ENCODE assay signal across 8 cellular contexts in genomic region chr3:122679467-122680291, GRCh38.
DNase-seq lines count a peak whose midpoint lies in the region; ATAC-seq lines count a peak whose summit lies in the region.

No MANE protein-coding gene starts in this region.

- peaks cover 59% of the 10 kb centered on the region for H3K4me1 Mint-ChIP-seq in stimulated activated effector memory CD8-positive, alpha-beta T cell treated with anti-CD3 and anti-CD28 coated beads, Interleukin-12 subunit alpha, Interleukin-12 subunit beta, amount 100 ng/mL, for 72 hours

- H3K27ac Mint-ChIP-seq in stimulated activated effector memory CD8-positive, alpha-beta T cell treated with anti-CD3 and anti-CD28 coated beads, Interleukin-12 subunit alpha, Interleukin-12 subunit beta, amount 100 ng/mL, for 72 hours = peak overlapping the region; percentile 96

- peak overlapping the region; percentile 87 for H3K4me3 Mint-ChIP-seq in stimulated activated effector memory CD8-positive, alpha-beta T cell treated with anti-CD3 and anti-CD28 coated beads, Interleukin-12 subunit alpha, Interleukin-12 subunit beta, amount 100 ng/mL, for 72 hours

- DNase-seq in NCI-H1436 (lab: John Stamatoyannopoulos, UW) (peak; percentile 17), NCI-H1436 treated with DMSO at 0.1 percent for 48 hours (lab: John Stamatoyannopoulos, UW) (no peak), NCI-H748 treated with DMSO at 0.1 percent for 48 hours (lab: John Stamatoyannopoulos, UW) (peak; percentile 12), astrocyte of the hippocampus (ENCODE audit: low read depth, low spot score) (peak; percentile 39), iris pigment epithelial cell (ENCODE audit: low read depth) (peak; percentile 19), SKM-1 treated with dmso at 0.1 percent for 144 hours (lab: John Stamatoyannopoulos, UW; ENCODE audit: unreplicated experiment) (no peak)
- DNase-seq in stimulated activated effector memory CD8-positive, alpha-beta T cell treated with anti-CD3 and anti-CD28 coated beads, Interleukin-12 subunit alpha, Interleukin-12 subunit beta, amount 100 ng/mL, for 72 hours (ENCODE audit: low spot score in 2 of 2) = peak in 1 of 2 donors; percentile 67

- peaks cover 25% of the 10 kb centered on the region for H3K36me3 Mint-ChIP-seq in stimulated activated effector memory CD8-positive, alpha-beta T cell treated with anti-CD3 and anti-CD28 coated beads, Interleukin-12 subunit alpha, Interleukin-12 subunit beta, amount 100 ng/mL, for 72 hours

- ATAC-seq in HG02623 (IDR thresholded peaks at IDR 0.05; ENCODE audit: unreplicated experiment) = peak; percentile 16
- peak; percentile 48 for ATAC-seq in stimulated activated effector memory CD8-positive, alpha-beta T cell treated with anti-CD3 and anti-CD28 coated beads, Interleukin-12 subunit alpha, Interleukin-12 subunit beta, amount 100 ng/mL, for 72 hours

- H3K9me3 Mint-ChIP-seq in stimulated activated effector memory CD8-positive, alpha-beta T cell treated with anti-CD3 and anti-CD28 coated beads, Interleukin-12 subunit alpha, Interleukin-12 subunit beta, amount 100 ng/mL, for 72 hours = no peaks in the 10 kb centered on the region

Comparison
In these comparisons a context has a peak if more than half of its experiments do, and no peak if none do; other contexts are left out.
1. DNase-seq: peak in NCI-H1436 (single experiment), NCI-H748 treated with DMSO at 0.1 percent for 48 hours (single experiment), astrocyte of the hippocampus (single experiment) and iris pigment epithelial cell (single experiment); none in NCI-H1436 treated with DMSO at 0.1 percent for 48 hours (single experiment) and SKM-1 treated with dmso at 0.1 percent for 144 hours (single experiment).